1 cellular context compared by ENCODE assay signal in the genomic region with DNA sequence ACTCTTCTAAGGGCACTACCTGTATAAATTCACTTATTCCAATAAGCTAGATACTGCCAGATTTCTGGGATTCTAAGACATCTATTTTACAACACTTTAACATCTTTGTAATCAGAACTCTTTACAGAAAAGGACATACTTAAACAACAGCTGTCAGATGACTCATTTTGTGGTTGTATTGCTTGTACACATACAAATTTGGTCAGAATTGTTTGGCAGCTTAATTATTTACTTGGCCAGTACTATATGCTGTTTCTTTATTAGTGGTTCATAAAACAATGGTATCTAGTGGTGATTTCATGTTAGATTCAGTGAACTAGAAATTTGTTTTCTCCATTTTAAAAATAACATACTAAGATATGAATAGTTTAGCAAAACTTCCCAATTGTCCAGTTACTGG.
TF ChIP-seq lines count a peak whose summit lies in the region.

No MANE protein-coding gene starts in this region.

TF ChIP-seq in GM12878, 131 proteins besides CTCF, POLR2A, EP300 and RAD21:
- no peak for TF ChIP-seq SREBF2 (IDR thresholded peaks at IDR 0.05; ENCODE audit: low read length)
- TF ChIP-seq EED (IDR thresholded peaks at IDR 0.05; ENCODE audit: low read depth): no peak
- TF ChIP-seq SREBF1 (IDR thresholded peaks at IDR 0.05; ENCODE audit: low read length): no peak
- no peak for TF ChIP-seq YY1 (IDR thresholded peaks at IDR 0.05; ENCODE audit: low read depth, low read length)
- no peak for TF ChIP-seq YBX1 (IDR thresholded peaks at IDR 0.05)
- no peak for TF ChIP-seq ATF7 (IDR thresholded peaks at IDR 0.05; ENCODE audit: low read depth)
- no peak for TF ChIP-seq KLF5 (IDR thresholded peaks at IDR 0.05; ENCODE audit: partially characterized antibody)
